ENCODE assay signal across 1 cellular context in genomic region chr3:43400162-43400561, GRCh38.
TF ChIP-seq lines count a peak whose summit lies in the region.

No MANE protein-coding gene starts in this region.

TF ChIP-seq in GM12878, 131 proteins besides CTCF, POLR2A, EP300 and RAD21 (continued from another document):
- TF ChIP-seq ZNF687 (IDR thresholded peaks at IDR 0.05) (no peak), NKRF (conservative IDR thresholded peaks at IDR 0.05) (no peak), CBFB (IDR thresholded peaks at IDR 0.05; ENCODE audit: low read depth) (no peak), PAX8 (IDR thresholded peaks at IDR 0.05) (no peak), SREBF2 (IDR thresholded peaks at IDR 0.05; ENCODE audit: low read length) (no peak), ZBTB33 (IDR thresholded peaks at IDR 0.05) (no peak), STAT1 (conservative IDR thresholded peaks at IDR 0.05) (no peak), TCF3 (IDR thresholded peaks at IDR 0.05; ENCODE audit: borderline replicate concordance, insufficient read depth, low read depth, low read length) (no peak), ZNF384 (IDR thresholded peaks at IDR 0.05; ENCODE audit: borderline replicate concordance, low read depth, low read length) (no peak)
